In the genomic region with DNA sequence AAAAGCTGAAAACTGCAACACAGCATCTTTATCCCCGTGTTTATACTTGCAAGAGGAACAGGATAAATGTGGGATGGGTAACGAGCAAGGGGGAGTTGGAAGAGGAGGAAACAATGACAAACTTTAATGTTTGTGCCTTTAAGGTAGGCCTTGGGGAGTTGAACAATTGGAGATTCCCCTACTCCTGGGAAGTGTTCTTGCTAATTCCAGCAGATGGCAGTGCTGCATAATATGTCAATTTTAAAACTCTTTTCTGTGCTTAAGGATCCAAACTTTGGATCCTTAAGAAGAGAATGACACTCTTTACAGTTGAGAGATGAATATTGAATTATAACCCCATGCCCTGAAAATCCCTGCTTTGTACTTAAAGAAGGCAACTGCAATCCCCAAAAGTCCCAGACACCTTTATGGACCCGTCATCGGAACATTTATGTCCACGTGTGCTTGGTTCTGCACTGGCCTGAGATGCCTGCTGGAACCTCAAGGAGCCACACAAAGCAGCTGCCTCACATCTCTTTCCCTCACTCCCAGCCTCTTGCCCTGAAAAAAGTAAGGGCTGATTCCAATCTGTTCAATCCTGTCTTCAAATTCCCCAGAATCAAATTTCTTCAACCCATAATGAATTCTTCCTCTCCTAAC, we compare ENCODE assay signal across 8 cellular contexts. TPM values are rescaled to one million over a fixed set of nuclear protein-coding genes. Genes with fewer than 3 reads are reported as not detected.
DNase-seq lines count a peak whose midpoint lies in the region; TF ChIP-seq lines count a peak whose summit lies in the region.

No MANE protein-coding gene starts in this region.

- no peaks in the 10 kb centered on the region for H3K27me3 ChIP-seq in spleen (replicated peaks in 1 of 7)

- TF ChIP-seq POLR2A in spleen (IDR thresholded peaks at IDR 0.05), result no peak

- H3K36me3 ChIP-seq in spleen, result peaks cover 0 to 14% (median 6%) of the 10 kb centered on the region in 6 donors

- no peaks in the 10 kb centered on the region for H3K9me3 ChIP-seq in spleen

- H3K4me1 ChIP-seq in spleen, result peaks cover 0 to 3% (median 0%) of the 10 kb centered on the region in 6 donors

- 59 to 64% (median 63%) methylated on average over 5 of the region's 5 CpGs for WGBS in spleen, 5 donors

- H3K4me3 ChIP-seq in AG09309 (ENCODE audit: control insufficient read depth, low read depth, low read length) (no peak overlapping the region), spleen (no peak overlapping the region)

- DNase-seq in AG09309 (ENCODE audit: low read depth) (no peak), NCI-H1417 treated with DMSO at 0.1 percent for 48 hours (lab: John Stamatoyannopoulos, UW) (peak; percentile 5), astrocyte of the hippocampus (ENCODE audit: low read depth, low spot score) (peak; percentile 78), iPS DF 4.7 (ENCODE audit: extremely low read depth, low spot score) (peak; percentile 36), spleen (no peak), NCI-H1105 treated with DMSO at 0.1 percent for 48 hours (lab: John Stamatoyannopoulos, UW) (no peak)
- DNase-seq in activated CD8-positive, alpha-beta memory T cell treated with anti-CD3 and anti-CD28 coated beads for 24 hours, result no peak

- H3K27ac ChIP-seq in spleen, result no peak overlapping the region

- intact Hi-C loops in spleen (cut with DNase I; ENCODE audit: low total_unique reads), result loop anchor here (5.0 kb wide), 1 partner anchor 141 kb away; no protein-coding TSS in a partner anchor

- TF ChIP-seq CTCF in AG09309 (IDR thresholded peaks at IDR 0.05; ENCODE audit: control insufficient read depth, insufficient read depth, low read depth, low read length, missing control alignments), result peak; percentile 77
- TF ChIP-seq CTCF in GM12874 (IDR thresholded peaks at IDR 0.05; ENCODE audit: insufficient read depth, low read depth, low read length), result peak; percentile 67
- peak; percentile 35 to 81 (median 69) for TF ChIP-seq CTCF in spleen (IDR thresholded peaks at IDR 0.05 in 8 of 11, conservative IDR thresholded peaks at IDR 0.05 in 3 of 11)

RNA-seq across cellular contexts. Expression of gene IFIT5, which starts 12.0 kb away (rescaled TPM):
- total RNA-seq in spleen, result 10 to 100 TPM; 17.3 to 23.7 (median 20.4) TPM
- 10 to 100 TPM in 2 of 3 donors, 1 to 10 TPM in 1; 9.3 to 13.6 (median 11.4) TPM for polyA plus RNA-seq in spleen

RNA-seq across cellular contexts. Expression of gene IFIT1, which starts 33.9 kb away (rescaled TPM):
- 10 to 100 TPM; 13.5 to 35.7 (median 24.2) TPM for total RNA-seq in spleen
- 10 to 100 TPM in 2 of 3 donors, 1 to 10 TPM in 1; 8.8 to 26.5 (median 10.8) TPM for polyA plus RNA-seq in spleen

RNA-seq across cellular contexts. Expression of gene IFIT1B, which starts 48.5 kb away (rescaled TPM):
- 10 to 100 TPM in 1 of 7 donors, 1 to 10 TPM in 3, under 1 TPM in 1, not detected in 2; 0.49 to 36.9 (median 2.9) TPM for total RNA-seq in spleen
- under 1 TPM in 1 of 3 donors, not detected in 2; 0.04 TPM for polyA plus RNA-seq in spleen

Comparison
In these comparisons a context has a peak if more than half of its experiments do, and no peak if none do; other contexts are left out.
1. DNase-seq: peak in NCI-H1417 treated with DMSO at 0.1 percent for 48 hours (single experiment), astrocyte of the hippocampus (single experiment) and iPS DF 4.7 (single experiment); none in AG09309 (single experiment), spleen (single experiment), NCI-H1105 treated with DMSO at 0.1 percent for 48 hours (single experiment) and activated CD8-positive, alpha-beta memory T cell treated with anti-CD3 and anti-CD28 coated beads for 24 hours (single experiment).
2. Peak in every context shown above with its lines, with median percentiles within 50 percentile points of each other: CTCF ChIP-seq.